Comparison of ENCODE assay signal across 18 cellular contexts in genomic region chr11:96506953-96507354, GRCh38.
DNase-seq lines count a peak whose midpoint lies in the region; ATAC-seq, FAIRE-seq and TF ChIP-seq lines count a peak whose summit lies in the region.
"Had no signal": no experiment of that assay in that cellular context is flagged by ENCODE, and none has a peak within 500 bp of the region (broad histone marks: within the 10 kb centered on the region; RNA-seq: fewer than 3 reads in every experiment).

No MANE protein-coding gene starts in this region.

- CTCF ChIA-PET in activated CD4-positive, alpha-beta memory T cell treated with anti-CD3 and anti-CD28 coated beads for 36 hours (lab: Charles Lee): no interaction called here

- no peak overlapping the region for H3K27ac Mint-ChIP-seq in GM23338
- H3K27ac Mint-ChIP-seq in activated CD4-positive, alpha-beta memory T cell treated with anti-CD3 and anti-CD28 coated beads for 36 hours: no peak overlapping the region
- H3K27ac Mint-ChIP-seq: CD4-positive, alpha-beta memory T cell; H9 had no signal

- H3K27ac ChIP-seq in GM23338 (ENCODE audit: low read depth) (no peak overlapping the region), SJSA1 (peak overlapping the region; percentile 80)
- H3K27ac ChIP-seq: A549, C4-2B had no signal

- DNase-seq in GM23338 (ENCODE audit: low spot score) (peak; percentile 30), SJSA1 (ENCODE audit: low read depth in 1 of 2, low spot score in 2 of 2) (peak; percentile 45 to 53), amniotic epithelial cell (ENCODE audit: low read depth) (peak; percentile 57), GM12891 (ENCODE audit: insufficient read length, low spot score) (no peak)
- no peak for DNase-seq in activated CD4-positive, alpha-beta memory T cell treated with anti-CD3 and anti-CD28 coated beads for 36 hours
- DNase-seq: BE2C; CD4-positive, alpha-beta memory T cell; COR-L47; DMS153; DMS79 treated with DMSO at 0.1 percent for 48 hours; GDM1; GOT3; H9 had no signal

- ATAC-seq in GM23338 (no peak), GM19463 (IDR thresholded peaks at IDR 0.05; ENCODE audit: unreplicated experiment) (no peak), GM19324 (IDR thresholded peaks at IDR 0.05; ENCODE audit: low FRiP score, unreplicated experiment) (no peak)
- ATAC-seq: A549 had no signal

- H2AFZ ChIP-seq in GM23338: peak overlapping the region; percentile 56; the same call in 1 of the 2 replicates

- no peaks in the 10 kb centered on the region for H3K36me3 ChIP-seq in GM23338 (ENCODE audit: insufficient read depth)
- no peaks in the 10 kb centered on the region for H3K36me3 ChIP-seq in SJSA1
- H3K36me3 ChIP-seq: BE2C had no signal

- H3K36me3 Mint-ChIP-seq in GM23338 (ENCODE audit: low read depth): no peaks in the 10 kb centered on the region
- H3K36me3 Mint-ChIP-seq in activated CD4-positive, alpha-beta memory T cell treated with anti-CD3 and anti-CD28 coated beads for 36 hours: no peaks in the 10 kb centered on the region
- H3K36me3 Mint-ChIP-seq: CD4-positive, alpha-beta memory T cell had no signal

- H3K27me3 ChIP-seq in GM23338 (ENCODE audit: insufficient read depth): no peaks in the 10 kb centered on the region
- H3K27me3 ChIP-seq in SJSA1 (replicated peaks): no peaks in the 10 kb centered on the region
- H3K27me3 ChIP-seq: BE2C had no signal

- POLR2A ChIA-PET in activated CD4-positive, alpha-beta memory T cell treated with anti-CD3 and anti-CD28 coated beads for 36 hours (lab: Charles Lee): no interaction called here

- 0 out of 2 replicates have a peak, but pooled peaks cover 5% of the 10 kb centered on the region for H3K9me2 ChIP-seq in GM23338 (ENCODE audit: insufficient read depth)

- no peaks in the 10 kb centered on the region for H3K9me3 ChIP-seq in SJSA1 (replicated peaks)
- H3K9me3 ChIP-seq: A549, BE2C had no signal

- no peak for TF ChIP-seq POLR2A in GM12891 (IDR thresholded peaks at IDR 0.05; ENCODE audit: low read depth, low read length)

- TF ChIP-seq CTCF in GM23338 (conservative IDR thresholded peaks at IDR 0.05; ENCODE audit: low read depth in 2 of 2): no peak

- no peaks in the 10 kb centered on the region for H3K4me1 Mint-ChIP-seq in GM23338
- H3K4me1 Mint-ChIP-seq in activated CD4-positive, alpha-beta memory T cell treated with anti-CD3 and anti-CD28 coated beads for 36 hours (ENCODE audit: low read depth): no peaks in the 10 kb centered on the region
- H3K4me1 Mint-ChIP-seq: CD4-positive, alpha-beta memory T cell; H9 had no signal

- no peak overlapping the region for H3K4me2 ChIP-seq in GM23338
- H3K4me2 ChIP-seq: A549 had no signal

- H4K20me1 ChIP-seq in GM23338 (replicated peaks; ENCODE audit: insufficient read depth): no peaks in the 10 kb centered on the region

- no peaks in the 10 kb centered on the region for H3K79me2 ChIP-seq in GM23338 (replicated peaks; ENCODE audit: insufficient read depth)

- no peaks in the 10 kb centered on the region for H3K27me3 Mint-ChIP-seq in GM23338 (ENCODE audit: insufficient read depth, low read depth, poor library complexity)
- H3K27me3 Mint-ChIP-seq in activated CD4-positive, alpha-beta memory T cell treated with anti-CD3 and anti-CD28 coated beads for 36 hours: no peaks in the 10 kb centered on the region
- H3K27me3 Mint-ChIP-seq: CD4-positive, alpha-beta memory T cell had no signal

- intact Hi-C loops in activated CD4-positive, alpha-beta memory T cell treated with anti-CD3 and anti-CD28 coated beads for 36 hours (cut with micrococcal nuclease): no loop called here

- no peak overlapping the region for H3K4me3 Mint-ChIP-seq in GM23338
- H3K4me3 Mint-ChIP-seq in activated CD4-positive, alpha-beta memory T cell treated with anti-CD3 and anti-CD28 coated beads for 36 hours: no peak overlapping the region
- H3K4me3 Mint-ChIP-seq: CD4-positive, alpha-beta memory T cell; H9 had no signal

- no peak for FAIRE-seq in GM12891 (lab: Jason Lieb, UNC)
- FAIRE-seq: A549, D721Med had no signal

- H3K4me3 ChIP-seq in GM23338: no peak overlapping the region
- no peak overlapping the region for H3K4me3 ChIP-seq in SJSA1
- H3K4me3 ChIP-seq: A549 had no signal

- H3F3A ChIP-seq in GM23338 (replicated peaks; ENCODE audit: low read depth): no peaks in the 10 kb centered on the region

- no peaks in the 10 kb centered on the region for H3K4me1 ChIP-seq in GM23338 (ENCODE audit: insufficient read depth)
- peaks cover 12% of the 10 kb centered on the region for H3K4me1 ChIP-seq in SJSA1 (replicated peaks)
- H3K4me1 ChIP-seq: A549, BE2C had no signal

- H3K9me3 Mint-ChIP-seq in GM23338: no peaks in the 10 kb centered on the region
- H3K9me3 Mint-ChIP-seq in activated CD4-positive, alpha-beta memory T cell treated with anti-CD3 and anti-CD28 coated beads for 36 hours: no peaks in the 10 kb centered on the region
- H3K9me3 Mint-ChIP-seq: CD4-positive, alpha-beta memory T cell; H9 had no signal

TF ChIP-seq in GM23338, 12 proteins besides CTCF, POLR2A, EP300 and RAD21 (continues in another document):
- TF ChIP-seq STAT1 (IDR thresholded peaks at IDR 0.05; ENCODE audit: unreplicated experiment) (no peak), ZNF114 (CRISPR knock-in tag; IDR thresholded peaks at IDR 0.05) (no peak), ETS1 (IDR thresholded peaks at IDR 0.05) (no peak), CREB1 (CRISPR knock-in tag; IDR thresholded peaks at IDR 0.05; ENCODE audit: low read depth) (no peak), JUNB (IDR thresholded peaks at IDR 0.05; ENCODE audit: unreplicated experiment) (no peak)

TF ChIP-seq in GM12891, 5 proteins besides CTCF, POLR2A, EP300 and RAD21:
- TF ChIP-seq PAX5 (IDR thresholded peaks at IDR 0.05; ENCODE audit: insufficient read depth, low read length, severe bottlenecking) (no peak), POU2F2 (IDR thresholded peaks at IDR 0.05; ENCODE audit: low read depth, low read length) (no peak), SPI1 (IDR thresholded peaks at IDR 0.05; ENCODE audit: low read depth, low read length) (no peak), POLR2AphosphoS5 (IDR thresholded peaks at IDR 0.05; ENCODE audit: low read depth, low read length) (no peak), TAF1 (IDR thresholded peaks at IDR 0.05; ENCODE audit: low read depth, low read length) (no peak)

Comparison
In these comparisons a context has a peak if more than half of its experiments do, and no peak if none do; other contexts are left out.
1. DNase-seq: peak in GM23338 (single experiment), SJSA1 (2 of 2) and amniotic epithelial cell (single experiment); none in activated CD4-positive, alpha-beta memory T cell treated with anti-CD3 and anti-CD28 coated beads for 36 hours (single experiment) and GM12891 (single experiment).